In the genomic region with DNA sequence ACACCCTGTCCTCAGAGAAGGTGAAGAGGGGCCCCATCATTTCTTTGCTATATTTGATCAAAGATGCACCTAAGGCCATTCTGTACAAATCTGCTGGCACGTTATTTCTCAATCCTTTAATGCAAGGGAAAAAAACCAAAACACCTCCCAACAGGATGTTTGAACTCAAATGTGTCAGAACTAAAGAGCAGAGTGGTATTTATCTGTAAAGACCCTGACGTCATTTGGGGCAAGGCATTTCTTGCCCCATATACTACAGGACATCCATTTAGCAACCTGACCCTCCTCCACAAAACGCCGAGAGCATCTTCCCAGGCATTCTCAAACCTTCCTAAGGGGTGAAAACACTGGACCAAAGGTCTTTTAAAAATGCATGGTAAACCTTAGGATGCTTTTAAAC, we compare ENCODE assay signal across 1 cellular context.
TF ChIP-seq lines count a peak whose summit lies in the region.

No MANE protein-coding gene starts in this region.

TF ChIP-seq in GM12878, 131 proteins besides CTCF, POLR2A, EP300 and RAD21:
- TF ChIP-seq MTA3 (IDR thresholded peaks at IDR 0.05; ENCODE audit: borderline replicate concordance, low read length) (no peak), MEF2B (IDR thresholded peaks at IDR 0.05; ENCODE audit: partially characterized antibody, poor library complexity, severe bottlenecking) (no peak), PAX8 (IDR thresholded peaks at IDR 0.05) (no peak), HDGF (IDR thresholded peaks at IDR 0.05) (no peak), ZBTB40 (IDR thresholded peaks at IDR 0.05; ENCODE audit: borderline replicate concordance) (no peak)
- TF ChIP-seq, protein P1, sequence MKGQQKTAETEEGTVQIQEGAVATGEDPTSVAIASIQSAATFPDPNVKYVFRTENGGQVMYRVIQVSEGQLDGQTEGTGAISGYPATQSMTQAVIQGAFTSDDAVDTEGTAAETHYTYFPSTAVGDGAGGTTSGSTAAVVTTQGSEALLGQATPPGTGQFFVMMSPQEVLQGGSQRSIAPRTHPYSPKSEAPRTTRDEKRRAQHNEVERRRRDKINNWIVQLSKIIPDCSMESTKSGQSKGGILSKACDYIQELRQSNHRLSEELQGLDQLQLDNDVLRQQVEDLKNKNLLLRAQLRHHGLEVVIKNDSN (IDR thresholded peaks at IDR 0.05; ENCODE audit: borderline replicate concordance, extremely low read length, insufficient read depth, low read depth, low read length) = no peak
TF ChIP-seq in GM12878: peak in this region for 0.
